Comparison of ENCODE assay signal across 19 cellular contexts in genomic region chr1:31694069-31694909, GRCh38. TPM values are rescaled to one million over a fixed set of nuclear protein-coding genes. Genes with fewer than 3 reads are reported as not detected.
DNase-seq lines count a peak whose midpoint lies in the region; ATAC-seq and TF ChIP-seq lines count a peak whose summit lies in the region.
"Had no signal": no experiment of that assay in that cellular context is flagged by ENCODE, and none has a peak within 500 bp of the region (broad histone marks: within the 10 kb centered on the region; RNA-seq: fewer than 3 reads in every experiment).

No MANE protein-coding gene starts in this region.

- CTCF ChIA-PET in WTC11 (lab: Charles Lee) = interaction anchor here (0.9 to 2.0 kb wide), 5 partner anchors 9 to 95 kb away, joined by 4 to 8 read pairs (median 4); partner anchors contain the start of gene COL16A1
- CTCF ChIA-PET in activated CD4-positive, alpha-beta T cell treated with anti-CD3 and anti-CD28 coated beads for 36 hours (lab: Charles Lee) = interaction anchor here (0.6 to 0.8 kb wide), 4 partner anchors 10 to 103 kb away, joined by 3 to 4 read pairs (median 3); no protein-coding TSS in a partner anchor

- DNase-seq in DMS 273 (lab: John Stamatoyannopoulos, UW; ENCODE audit: unreplicated experiment) = peak; percentile 65
- DNase-seq in DMS 273 treated with DMSO at 0.1 percent for 48 hours (lab: John Stamatoyannopoulos, UW) = no peak
- no peak for DNase-seq in WTC11 (ENCODE audit: low spot score)
- peak; percentile 14 for DNase-seq in fibroblast of peridontal ligament (ENCODE audit: extremely low read depth)
- no peak for DNase-seq in sigmoid colon
- no peak for DNase-seq in NCI-H146 (lab: John Stamatoyannopoulos, UW)
- no peak for DNase-seq in activated CD4-positive, alpha-beta T cell treated with anti-CD3 and anti-CD28 coated beads for 36 hours
- no peak for DNase-seq in activated T-cell treated with anti-CD3 and anti-CD28 coated beads, Interleukin-2, amount 50 U/mL, for 48 hours
- DNase-seq: activated CD4-positive, alpha-beta T cell treated with anti-CD3 and anti-CD28 coated beads for 1 hour; activated naive CD4-positive, alpha-beta T cell treated with anti-CD3 and anti-CD28 coated beads, Interleukin-2, amount 10 ng/mL, durations not matched to agents 7 days and 5 days; activated T-cell treated with anti-CD3 and anti-CD28 coated beads, Interleukin-2, amount 50 U/mL, for 4 hours; BE2C; DND-41; effector CD4-positive, alpha-beta T cell; NCI-H1092 treated with DMSO at 0.1 percent for 48 hours; NCI-H2029 treated with DMSO at 0.1 percent for 48 hours; stimulated activated CD4-positive, alpha-beta T cell treated with anti-CD3 and anti-CD28 coated beads, Interleukin-2, amount 100 ng/mL, for 48 hours; stimulated activated naive B cell treated with anti-CD40 and anti-IgM and Interleukin-4, amounts not matched to agents 10 μg/mL and 1 μg/mL and 100 μg/mL, for 72 hours had no signal

- H3K27me3 ChIP-seq in sigmoid colon = no peaks in the 10 kb centered on the region
- H3K27me3 ChIP-seq: BE2C had no signal

- ATAC-seq in WTC11 = peak; percentile 25
- no peak for ATAC-seq in activated CD4-positive, alpha-beta T cell treated with anti-CD3 and anti-CD28 coated beads for 36 hours
- ATAC-seq: activated T-cell treated with anti-CD3 and anti-CD28 coated beads, Interleukin-2, amount 50 U/mL, for 4 hours; stimulated activated naive B cell treated with anti-CD40 and anti-IgM and Interleukin-4, amounts not matched to agents 10 μg/mL and 1 μg/mL and 100 μg/mL, for 72 hours had no signal

- 81 to 83% methylated on average over 8 of the region's 8 CpGs for WGBS in sigmoid colon, 2 donors

- POLR2A ChIA-PET in WTC11 (lab: Charles Lee) = no interaction called here
- POLR2A ChIA-PET in activated CD4-positive, alpha-beta T cell treated with anti-CD3 and anti-CD28 coated beads for 36 hours (lab: Charles Lee) = no interaction called here

- H3K4me3 ChIP-seq in sigmoid colon = no peak overlapping the region

- no peak for TF ChIP-seq POLR2A in sigmoid colon (IDR thresholded peaks at IDR 0.05)

- intact Hi-C loops in sigmoid colon (cut with DNase I) = no loop called here
- intact Hi-C loops in activated CD4-positive, alpha-beta T cell treated with anti-CD3 and anti-CD28 coated beads for 36 hours (cut with DNase I, micrococcal nuclease) = no loop called here

- H3K36me3 ChIP-seq in sigmoid colon = peaks cover 0 to 75% (median 34%) of the 10 kb centered on the region in 4 donors
- H3K36me3 ChIP-seq: BE2C had no signal

- no peaks in the 10 kb centered on the region for H3K36me3 Mint-ChIP-seq in WTC11
- H3K36me3 Mint-ChIP-seq in activated CD4-positive, alpha-beta T cell treated with anti-CD3 and anti-CD28 coated beads for 36 hours (ENCODE audit: low read depth) = no peaks in the 10 kb centered on the region
- H3K36me3 Mint-ChIP-seq: activated naive CD4-positive, alpha-beta T cell treated with anti-CD3 and anti-CD28 coated beads, Interleukin-2, amount 10 ng/mL, durations not matched to agents 7 days and 5 days; stimulated activated naive B cell treated with anti-CD40 and anti-IgM and Interleukin-4, amounts not matched to agents 10 μg/mL and 1 μg/mL and 100 μg/mL, for 72 hours had no signal

- no peak for TF ChIP-seq EP300 in sigmoid colon (IDR thresholded peaks at IDR 0.05)

- H3K27ac Mint-ChIP-seq in WTC11 = peak overlapping the region; percentile 27; the same call in 1 of the 2 replicates
- no peak overlapping the region for H3K27ac Mint-ChIP-seq in activated CD4-positive, alpha-beta T cell treated with anti-CD3 and anti-CD28 coated beads for 36 hours
- H3K27ac Mint-ChIP-seq: activated naive CD4-positive, alpha-beta T cell treated with anti-CD3 and anti-CD28 coated beads, Interleukin-2, amount 10 ng/mL, durations not matched to agents 7 days and 5 days; stimulated activated naive B cell treated with anti-CD40 and anti-IgM and Interleukin-4, amounts not matched to agents 10 μg/mL and 1 μg/mL and 100 μg/mL, for 72 hours had no signal

- no peaks in the 10 kb centered on the region for H3K27me3 Mint-ChIP-seq in WTC11 (ENCODE audit: low read depth)
- H3K27me3 Mint-ChIP-seq in activated CD4-positive, alpha-beta T cell treated with anti-CD3 and anti-CD28 coated beads for 36 hours = no peaks in the 10 kb centered on the region

- no peak overlapping the region for H3K4me3 Mint-ChIP-seq in WTC11
- no peak overlapping the region for H3K4me3 Mint-ChIP-seq in activated CD4-positive, alpha-beta T cell treated with anti-CD3 and anti-CD28 coated beads for 36 hours
- H3K4me3 Mint-ChIP-seq: activated naive CD4-positive, alpha-beta T cell treated with anti-CD3 and anti-CD28 coated beads, Interleukin-2, amount 10 ng/mL, durations not matched to agents 7 days and 5 days; activated T-cell treated with anti-CD3 and anti-CD28 coated beads, Interleukin-2, amount 50 U/mL, for 4 hours; stimulated activated naive B cell treated with anti-CD40 and anti-IgM and Interleukin-4, amounts not matched to agents 10 μg/mL and 1 μg/mL and 100 μg/mL, for 72 hours had no signal

- peaks cover 0 to 33% (median 25%) of the 10 kb centered on the region in 4 donors for H3K4me1 ChIP-seq in sigmoid colon
- H3K4me1 ChIP-seq: BE2C had no signal

- H3K9me3 Mint-ChIP-seq in WTC11 = no peaks in the 10 kb centered on the region
- H3K9me3 Mint-ChIP-seq in activated CD4-positive, alpha-beta T cell treated with anti-CD3 and anti-CD28 coated beads for 36 hours (ENCODE audit: low read depth) = no peaks in the 10 kb centered on the region
- H3K9me3 Mint-ChIP-seq: activated naive CD4-positive, alpha-beta T cell treated with anti-CD3 and anti-CD28 coated beads, Interleukin-2, amount 10 ng/mL, durations not matched to agents 7 days and 5 days; activated T-cell treated with anti-CD3 and anti-CD28 coated beads, Interleukin-2, amount 50 U/mL, for 4 hours; stimulated activated naive B cell treated with anti-CD40 and anti-IgM and Interleukin-4, amounts not matched to agents 10 μg/mL and 1 μg/mL and 100 μg/mL, for 72 hours had no signal

- TF ChIP-seq CTCF in WTC11 (IDR thresholded peaks at IDR 0.05) (no peak), sigmoid colon (IDR thresholded peaks at IDR 0.05) (no peak)

- H3K27ac ChIP-seq in sigmoid colon = peak overlapping the region; percentile 9 to 69 (median 26)
- H3K27ac ChIP-seq: 22Rv1 had no signal

- H3K4me1 Mint-ChIP-seq in WTC11 = peaks cover 7% of the 10 kb centered on the region
- peaks cover 5% of the 10 kb centered on the region for H3K4me1 Mint-ChIP-seq in activated CD4-positive, alpha-beta T cell treated with anti-CD3 and anti-CD28 coated beads for 36 hours

- no peaks in the 10 kb centered on the region for H3K9me3 ChIP-seq in sigmoid colon
- H3K9me3 ChIP-seq: BE2C had no signal

TF ChIP-seq in WTC11, 78 proteins besides CTCF, POLR2A, EP300 and RAD21 (continues in another document):
- TF ChIP-seq E2F4 (CRISPR knock-in tag; IDR thresholded peaks at IDR 0.05; ENCODE audit: borderline replicate concordance, low read depth) (no peak), STAT6 (CRISPR knock-in tag; conservative IDR thresholded peaks at IDR 0.05; ENCODE audit: low read depth) (no peak), ZNF138 (CRISPR knock-in tag; conservative IDR thresholded peaks at IDR 0.05) (no peak), ZNF121 (CRISPR knock-in tag; IDR thresholded peaks at IDR 0.05) (no peak), OVOL2 (CRISPR knock-in tag; IDR thresholded peaks at IDR 0.05; ENCODE audit: borderline replicate concordance) (no peak), NR2C2 (CRISPR knock-in tag; IDR thresholded peaks at IDR 0.05) (no peak)

RNA-seq across cellular contexts. Expression of gene COL16A1, which starts 9.5 kb away (rescaled TPM):
- total RNA-seq in WTC11 (2021) (8.8 to 11.0 TPM (median 9.6 TPM) in 3 replicates), sigmoid colon (100 to 1,000 TPM in 2 of 4 donors, 10 to 100 TPM in 2; 43.1 to 271 (median 98.8) TPM)
- polyA plus RNA-seq in sigmoid colon = 10 to 100 TPM in 1 of 3 donors, 1 to 10 TPM in 2; 4.6 to 23.4 (median 4.8) TPM
- under 1 TPM in 1 of 2 experiments, not detected in 1; 0.09 TPM for total RNA-seq in activated CD4-positive, alpha-beta T cell treated with anti-CD3 and anti-CD28 coated beads for 36 hours

RNA-seq across cellular contexts. Expression of gene PEF1, which starts 49.6 kb away (rescaled TPM):
- total RNA-seq in WTC11 (2021) (33.7 to 37.0 TPM (median 35.5 TPM) in 3 replicates), sigmoid colon (10 to 100 TPM; 52.9 to 87.4 (median 65.7) TPM)
- 10 to 100 TPM; 56.5 to 74.2 (median 66.4) TPM for polyA plus RNA-seq in sigmoid colon
- total RNA-seq in activated CD4-positive, alpha-beta T cell treated with anti-CD3 and anti-CD28 coated beads for 36 hours = 10 to 100 TPM; 48.8 to 59.3 TPM

Comparison
In these comparisons a context has a peak if more than half of its experiments do, and no peak if none do; other contexts are left out.
1. DNase-seq: peak in DMS 273 (single experiment) and fibroblast of peridontal ligament (single experiment); none in DMS 273 treated with DMSO at 0.1 percent for 48 hours (single experiment), WTC11 (single experiment), sigmoid colon (single experiment), NCI-H146 (single experiment), activated CD4-positive, alpha-beta T cell treated with anti-CD3 and anti-CD28 coated beads for 36 hours (single experiment) and activated T-cell treated with anti-CD3 and anti-CD28 coated beads, Interleukin-2, amount 50 U/mL, for 48 hours (0 of 2).